Comparison of ENCODE assay signal across 1 cellular context in genomic region chrX:136765957-136766356, GRCh38.
TF ChIP-seq lines count a peak whose summit lies in the region.

No MANE protein-coding gene starts in this region.

TF ChIP-seq in SK-N-SH treated with all-trans-retinoic acid at 6 μM for 48 hours, 23 proteins besides CTCF, POLR2A, EP300 and RAD21 (continued from another document):
- TF ChIP-seq TSHZ2 (CRISPR knock-in tag; IDR thresholded peaks at IDR 0.05) = no peak
